ENCODE assay signal across 1 cellular context in the genomic region with DNA sequence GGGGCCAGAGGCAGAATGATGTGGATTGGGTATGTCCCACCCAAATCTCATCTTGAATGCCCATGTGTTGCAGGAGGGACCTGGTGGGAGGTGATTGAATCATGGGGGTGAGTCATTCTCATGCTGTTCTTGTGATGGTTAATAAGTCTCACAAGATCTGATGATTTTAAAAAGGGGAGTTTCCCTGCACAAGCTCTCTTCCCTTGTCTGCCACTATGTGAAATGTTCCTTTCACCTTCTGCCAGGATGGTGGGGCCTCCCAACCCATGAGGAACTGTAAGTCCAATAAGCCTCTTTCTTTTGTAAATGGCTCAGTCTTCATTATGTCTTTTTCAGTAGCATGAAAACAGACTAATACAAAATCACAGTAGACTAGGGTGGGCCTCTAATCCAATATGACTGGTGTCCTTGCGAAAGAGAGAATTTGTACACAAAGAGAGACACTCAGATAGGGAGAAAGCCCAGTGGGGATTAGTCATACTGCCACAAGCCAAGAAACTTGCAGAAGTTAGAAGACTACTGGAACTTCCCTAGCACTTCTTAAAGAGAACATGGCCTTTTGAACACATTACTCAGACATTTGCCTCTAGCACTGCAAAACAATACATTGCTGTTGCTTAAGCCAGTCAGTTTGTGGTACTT.
TF ChIP-seq lines count a peak whose summit lies in the region.

No MANE protein-coding gene starts in this region.

TF ChIP-seq in GM12878, 131 proteins besides CTCF, POLR2A, EP300 and RAD21 (continues in another document):
- TF ChIP-seq, protein P1, sequence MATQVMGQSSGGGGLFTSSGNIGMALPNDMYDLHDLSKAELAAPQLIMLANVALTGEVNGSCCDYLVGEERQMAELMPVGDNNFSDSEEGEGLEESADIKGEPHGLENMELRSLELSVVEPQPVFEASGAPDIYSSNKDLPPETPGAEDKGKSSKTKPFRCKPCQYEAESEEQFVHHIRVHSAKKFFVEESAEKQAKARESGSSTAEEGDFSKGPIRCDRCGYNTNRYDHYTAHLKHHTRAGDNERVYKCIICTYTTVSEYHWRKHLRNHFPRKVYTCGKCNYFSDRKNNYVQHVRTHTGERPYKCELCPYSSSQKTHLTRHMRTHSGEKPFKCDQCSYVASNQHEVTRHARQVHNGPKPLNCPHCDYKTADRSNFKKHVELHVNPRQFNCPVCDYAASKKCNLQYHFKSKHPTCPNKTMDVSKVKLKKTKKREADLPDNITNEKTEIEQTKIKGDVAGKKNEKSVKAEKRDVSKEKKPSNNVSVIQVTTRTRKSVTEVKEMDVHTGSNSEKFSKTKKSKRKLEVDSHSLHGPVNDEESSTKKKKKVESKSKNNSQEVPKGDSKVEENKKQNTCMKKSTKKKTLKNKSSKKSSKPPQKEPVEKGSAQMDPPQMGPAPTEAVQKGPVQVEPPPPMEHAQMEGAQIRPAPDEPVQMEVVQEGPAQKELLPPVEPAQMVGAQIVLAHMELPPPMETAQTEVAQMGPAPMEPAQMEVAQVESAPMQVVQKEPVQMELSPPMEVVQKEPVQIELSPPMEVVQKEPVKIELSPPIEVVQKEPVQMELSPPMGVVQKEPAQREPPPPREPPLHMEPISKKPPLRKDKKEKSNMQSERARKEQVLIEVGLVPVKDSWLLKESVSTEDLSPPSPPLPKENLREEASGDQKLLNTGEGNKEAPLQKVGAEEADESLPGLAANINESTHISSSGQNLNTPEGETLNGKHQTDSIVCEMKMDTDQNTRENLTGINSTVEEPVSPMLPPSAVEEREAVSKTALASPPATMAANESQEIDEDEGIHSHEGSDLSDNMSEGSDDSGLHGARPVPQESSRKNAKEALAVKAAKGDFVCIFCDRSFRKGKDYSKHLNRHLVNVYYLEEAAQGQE (IDR thresholded peaks at IDR 0.05; ENCODE audit: low read depth, low read length): no peak
- TF ChIP-seq, protein P2, sequence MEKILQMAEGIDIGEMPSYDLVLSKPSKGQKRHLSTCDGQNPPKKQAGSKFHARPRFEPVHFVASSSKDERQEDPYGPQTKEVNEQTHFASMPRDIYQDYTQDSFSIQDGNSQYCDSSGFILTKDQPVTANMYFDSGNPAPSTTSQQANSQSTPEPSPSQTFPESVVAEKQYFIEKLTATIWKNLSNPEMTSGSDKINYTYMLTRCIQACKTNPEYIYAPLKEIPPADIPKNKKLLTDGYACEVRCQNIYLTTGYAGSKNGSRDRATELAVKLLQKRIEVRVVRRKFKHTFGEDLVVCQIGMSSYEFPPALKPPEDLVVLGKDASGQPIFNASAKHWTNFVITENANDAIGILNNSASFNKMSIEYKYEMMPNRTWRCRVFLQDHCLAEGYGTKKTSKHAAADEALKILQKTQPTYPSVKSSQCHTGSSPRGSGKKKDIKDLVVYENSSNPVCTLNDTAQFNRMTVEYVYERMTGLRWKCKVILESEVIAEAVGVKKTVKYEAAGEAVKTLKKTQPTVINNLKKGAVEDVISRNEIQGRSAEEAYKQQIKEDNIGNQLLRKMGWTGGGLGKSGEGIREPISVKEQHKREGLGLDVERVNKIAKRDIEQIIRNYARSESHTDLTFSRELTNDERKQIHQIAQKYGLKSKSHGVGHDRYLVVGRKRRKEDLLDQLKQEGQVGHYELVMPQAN (conservative IDR thresholded peaks at IDR 0.05): no peak
- TF ChIP-seq CEBPB (IDR thresholded peaks at IDR 0.05; ENCODE audit: borderline replicate concordance in 1 of 2, low read depth in 2 of 2, low read length in 2 of 2) (no peak), MLLT1 (IDR thresholded peaks at IDR 0.05) (0 out of 2 replicates have a peak, but pooled peaks have one; percentile 33), EED (IDR thresholded peaks at IDR 0.05; ENCODE audit: low read depth) (no peak), CHD1 (IDR thresholded peaks at IDR 0.05; ENCODE audit: low read depth, low read length) (no peak), SMAD1 (IDR thresholded peaks at IDR 0.05; ENCODE audit: low read depth, partially characterized antibody) (no peak), HDAC2 (IDR thresholded peaks at IDR 0.05) (no peak), ZBED1 (IDR thresholded peaks at IDR 0.05; ENCODE audit: borderline replicate concordance) (no peak), DPF2 (IDR thresholded peaks at IDR 0.05) (peak; percentile 74), FOXK2 (IDR thresholded peaks at IDR 0.05) (no peak), MXI1 (IDR thresholded peaks at IDR 0.05; ENCODE audit: low read depth, low read length) (no peak), MAX (IDR thresholded peaks at IDR 0.05; ENCODE audit: low read depth, low read length) (no peak), ZSCAN29 (IDR thresholded peaks at IDR 0.05) (no peak), BCL11A (IDR thresholded peaks at IDR 0.05; ENCODE audit: low read depth, low read length) (peak; percentile 67), CREM (IDR thresholded peaks at IDR 0.05; ENCODE audit: low read depth) (peak; percentile 47; the same call in 1 of the 2 replicates), SKIL (IDR thresholded peaks at IDR 0.05; ENCODE audit: low read depth, poor library complexity, severe bottlenecking) (peak; percentile 71), SRF (IDR thresholded peaks at IDR 0.05; ENCODE audit: low read depth in 2 of 2, low read length in 2 of 2) (no peak), ZNF384 (IDR thresholded peaks at IDR 0.05; ENCODE audit: borderline replicate concordance, low read depth, low read length) (no peak), NR2C2 (IDR thresholded peaks at IDR 0.05; ENCODE audit: borderline replicate concordance, control insufficient read depth, insufficient read length, low read depth) (no peak), EGR1 (IDR thresholded peaks at IDR 0.05; ENCODE audit: borderline replicate concordance in 1 of 2, low read depth in 2 of 2, low read length in 2 of 2) (no peak), MYB (IDR thresholded peaks at IDR 0.05; ENCODE audit: borderline replicate concordance, low read depth, low read length) (no peak), CEBPZ (IDR thresholded peaks at IDR 0.05; ENCODE audit: low read depth, low read length) (no peak), HCFC1 (IDR thresholded peaks at IDR 0.05; ENCODE audit: low read length) (no peak), NRF1 (conservative IDR thresholded peaks at IDR 0.05; ENCODE audit: low read depth, low read length) (no peak), SUZ12 (IDR thresholded peaks at IDR 0.05; ENCODE audit: unreplicated experiment) (no peak), JUND (IDR thresholded peaks at IDR 0.05; ENCODE audit: low read depth, low read length) (no peak), RB1 (IDR thresholded peaks at IDR 0.05; ENCODE audit: borderline replicate concordance) (no peak), CREB1 (IDR thresholded peaks at IDR 0.05; ENCODE audit: low read depth) (no peak), CHD2 (IDR thresholded peaks at IDR 0.05; ENCODE audit: borderline replicate concordance, low read depth, low read length) (no peak), KLF5 (IDR thresholded peaks at IDR 0.05; ENCODE audit: partially characterized antibody) (no peak), CBX5 (IDR thresholded peaks at IDR 0.05; ENCODE audit: low read depth) (no peak), POLR2AphosphoS2 (IDR thresholded peaks at IDR 0.05; ENCODE audit: low read depth, low read length) (no peak), TCF12 (IDR thresholded peaks at IDR 0.05; ENCODE audit: low read depth, low read length) (no peak), IKZF1 (conservative IDR thresholded peaks at IDR 0.05) (peak; percentile 51), ZZZ3 (IDR thresholded peaks at IDR 0.05; ENCODE audit: control insufficient read depth, insufficient read length, low read depth) (no peak)
- TF ChIP-seq, protein P3, sequence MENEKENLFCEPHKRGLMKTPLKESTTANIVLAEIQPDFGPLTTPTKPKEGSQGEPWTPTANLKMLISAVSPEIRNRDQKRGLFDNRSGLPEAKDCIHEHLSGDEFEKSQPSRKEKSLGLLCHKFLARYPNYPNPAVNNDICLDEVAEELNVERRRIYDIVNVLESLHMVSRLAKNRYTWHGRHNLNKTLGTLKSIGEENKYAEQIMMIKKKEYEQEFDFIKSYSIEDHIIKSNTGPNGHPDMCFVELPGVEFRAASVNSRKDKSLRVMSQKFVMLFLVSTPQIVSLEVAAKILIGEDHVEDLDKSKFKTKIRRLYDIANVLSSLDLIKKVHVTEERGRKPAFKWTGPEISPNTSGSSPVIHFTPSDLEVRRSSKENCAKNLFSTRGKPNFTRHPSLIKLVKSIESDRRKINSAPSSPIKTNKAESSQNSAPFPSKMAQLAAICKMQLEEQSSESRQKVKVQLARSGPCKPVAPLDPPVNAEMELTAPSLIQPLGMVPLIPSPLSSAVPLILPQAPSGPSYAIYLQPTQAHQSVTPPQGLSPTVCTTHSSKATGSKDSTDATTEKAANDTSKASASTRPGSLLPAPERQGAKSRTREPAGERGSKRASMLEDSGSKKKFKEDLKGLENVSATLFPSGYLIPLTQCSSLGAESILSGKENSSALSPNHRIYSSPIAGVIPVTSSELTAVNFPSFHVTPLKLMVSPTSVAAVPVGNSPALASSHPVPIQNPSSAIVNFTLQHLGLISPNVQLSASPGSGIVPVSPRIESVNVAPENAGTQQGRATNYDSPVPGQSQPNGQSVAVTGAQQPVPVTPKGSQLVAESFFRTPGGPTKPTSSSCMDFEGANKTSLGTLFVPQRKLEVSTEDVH (IDR thresholded peaks at IDR 0.05; ENCODE audit: low read depth, partially characterized antibody): no peak
- TF ChIP-seq, protein P4, sequence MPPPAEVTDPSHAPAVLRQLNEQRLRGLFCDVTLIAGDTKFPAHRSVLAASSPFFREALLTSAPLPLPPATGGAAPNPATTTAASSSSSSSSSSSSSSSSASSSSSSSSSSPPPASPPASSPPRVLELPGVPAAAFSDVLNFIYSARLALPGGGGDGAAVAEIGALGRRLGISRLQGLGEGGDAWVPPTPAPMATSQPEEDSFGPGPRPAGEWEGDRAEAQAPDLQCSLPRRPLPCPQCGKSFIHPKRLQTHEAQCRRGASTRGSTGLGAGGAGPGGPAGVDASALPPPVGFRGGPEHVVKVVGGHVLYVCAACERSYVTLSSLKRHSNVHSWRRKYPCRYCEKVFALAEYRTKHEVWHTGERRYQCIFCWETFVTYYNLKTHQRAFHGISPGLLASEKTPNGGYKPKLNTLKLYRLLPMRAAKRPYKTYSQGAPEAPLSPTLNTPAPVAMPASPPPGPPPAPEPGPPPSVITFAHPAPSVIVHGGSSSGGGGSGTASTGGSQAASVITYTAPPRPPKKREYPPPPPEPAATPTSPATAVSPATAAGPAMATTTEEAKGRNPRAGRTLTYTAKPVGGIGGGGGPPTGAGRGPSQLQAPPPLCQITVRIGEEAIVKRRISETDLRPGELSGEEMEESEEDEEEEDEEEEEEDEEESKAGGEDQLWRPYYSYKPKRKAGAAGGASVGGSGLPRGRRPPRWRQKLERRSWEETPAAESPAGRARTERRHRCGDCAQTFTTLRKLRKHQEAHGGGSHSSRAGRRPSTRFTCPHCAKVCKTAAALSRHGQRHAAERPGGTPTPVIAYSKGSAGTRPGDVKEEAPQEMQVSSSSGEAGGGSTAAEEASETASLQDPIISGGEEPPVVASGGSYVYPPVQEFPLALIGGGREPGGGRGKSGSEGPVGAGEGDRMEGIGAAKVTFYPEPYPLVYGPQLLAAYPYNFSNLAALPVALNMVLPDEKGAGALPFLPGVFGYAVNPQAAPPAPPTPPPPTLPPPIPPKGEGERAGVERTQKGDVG (CRISPR knock-in tag; IDR thresholded peaks at IDR 0.05): no peak
